Comparison of ENCODE assay signal across 1 cellular context in genomic region chr16:22091721-22092120, GRCh38.
TF ChIP-seq lines count a peak whose summit lies in the region.

No MANE protein-coding gene starts in this region.

TF ChIP-seq in H1, 55 proteins besides CTCF, POLR2A, EP300 and RAD21:
- TF ChIP-seq GTF2F1 (IDR thresholded peaks at IDR 0.05; ENCODE audit: borderline replicate concordance, low read depth, low read length) (no peak), BRCA1 (IDR thresholded peaks at IDR 0.05; ENCODE audit: low read depth, low read length) (no peak), NRF1 (IDR thresholded peaks at IDR 0.05; ENCODE audit: low read depth, low read length) (no peak), KDM5A (IDR thresholded peaks at IDR 0.05; ENCODE audit: low read length) (no peak), ATF2 (IDR thresholded peaks at IDR 0.05; ENCODE audit: low read length) (no peak), SAP30 (IDR thresholded peaks at IDR 0.05; ENCODE audit: insufficient read depth, insufficient replicate concordance, low read length) (no peak), CHD7 (IDR thresholded peaks at IDR 0.05; ENCODE audit: insufficient replicate concordance, low read length) (no peak), SUZ12 (IDR thresholded peaks at IDR 0.05; ENCODE audit: low read length) (no peak), EZH2 (IDR thresholded peaks at IDR 0.05; ENCODE audit: low read depth, low read length, severe bottlenecking) (no peak), TCF12 (IDR thresholded peaks at IDR 0.05; ENCODE audit: low read depth, low read length) (no peak), RFX5 (IDR thresholded peaks at IDR 0.05; ENCODE audit: borderline replicate concordance, low read depth, low read length) (no peak), CHD1 (IDR thresholded peaks at IDR 0.05; ENCODE audit: low read depth, low read length) (no peak), E2F6 (IDR thresholded peaks at IDR 0.05) (no peak), KDM1A (IDR thresholded peaks at IDR 0.05; ENCODE audit: borderline replicate concordance, low read length) (no peak)
